13 cellular contexts compared by ENCODE assay signal in the genomic region with DNA sequence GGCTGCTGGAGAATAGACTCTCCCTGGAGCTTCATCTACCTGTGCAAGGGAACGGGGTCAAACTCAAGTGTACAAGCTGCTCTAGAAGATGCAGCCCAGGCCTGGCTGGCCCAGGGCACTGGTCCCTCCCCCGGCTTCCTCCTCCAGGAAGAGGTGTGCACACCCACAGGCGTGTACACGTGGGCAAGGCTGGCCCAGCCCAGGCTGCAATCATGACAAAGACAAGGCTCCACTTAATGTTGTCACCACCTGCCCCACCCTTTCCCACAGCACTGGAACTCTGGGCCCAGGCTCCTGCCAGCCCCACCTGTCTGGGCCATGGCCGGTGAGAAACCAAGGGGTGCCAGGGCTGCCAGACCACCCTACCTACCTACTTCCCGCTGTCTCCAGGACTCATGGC. TPM values are rescaled to one million over a fixed set of nuclear protein-coding genes. Genes with fewer than 3 reads are reported as not detected.
DNase-seq lines count a peak whose midpoint lies in the region; ATAC-seq, FAIRE-seq and TF ChIP-seq lines count a peak whose summit lies in the region.
"Had no signal": no experiment of that assay in that cellular context is flagged by ENCODE, and none has a peak within 500 bp of the region (broad histone marks: within the 10 kb centered on the region; RNA-seq: fewer than 3 reads in every experiment).

No MANE protein-coding gene starts in this region.

- H3K9me3 ChIP-seq in left ventricle myocardium inferior (replicated peaks) = no peaks in the 10 kb centered on the region
- H3K9me3 ChIP-seq: psoas muscle had no signal

- peaks cover 70% of the 10 kb centered on the region for H3K27me3 ChIP-seq in left ventricle myocardium inferior (ENCODE audit: low read depth)

- no peaks in the 10 kb centered on the region for H3K36me3 ChIP-seq in left ventricle myocardium inferior

- no peak for ATAC-seq in left cardiac atrium
- no peak for ATAC-seq in HG03342 (IDR thresholded peaks at IDR 0.05; ENCODE audit: unreplicated experiment)
- ATAC-seq: psoas muscle had no signal

- peak; percentile 58 for FAIRE-seq in urothelium cell line (lab: Jason Lieb, UNC)

- no peak for TF ChIP-seq CTCF in left ventricle myocardium inferior (IDR thresholded peaks at IDR 0.05; ENCODE audit: borderline replicate concordance)
- TF ChIP-seq CTCF in epithelial cell of esophagus (IDR thresholded peaks at IDR 0.05; ENCODE audit: insufficient read depth, low read depth, low read length, missing control alignments) = no peak

- intact Hi-C loops in left cardiac atrium (cut with DNase I) (no loop called here), left ventricle myocardium inferior (cut with micrococcal nuclease) (no loop called here)

- H3K4me1 ChIP-seq in left ventricle myocardium inferior = peaks cover 19% of the 10 kb centered on the region

- H3K4me3 ChIP-seq in left ventricle myocardium inferior = no peak overlapping the region
- no peak overlapping the region for H3K4me3 ChIP-seq in epithelial cell of esophagus (ENCODE audit: low read length)
- H3K4me3 ChIP-seq: psoas muscle had no signal

- no peak overlapping the region for H3K27ac ChIP-seq in left ventricle myocardium inferior (replicated peaks)
- H3K27ac ChIP-seq: psoas muscle had no signal

- DNase-seq in left cardiac atrium = peak; percentile 23
- no peak for DNase-seq in left ventricle myocardium inferior
- DNase-seq in NCI-H510A (lab: John Stamatoyannopoulos, UW) = peak; percentile 53
- DNase-seq in epithelial cell of esophagus (ENCODE audit: low read depth) = peak; percentile 69
- DNase-seq in urothelium cell line (ENCODE audit: low spot score) = peak; percentile 50
- no peak for DNase-seq in inferior parietal cortex (ENCODE audit: extremely low spot score)
- DNase-seq in C1 segment of cervical spinal cord (lab: John Stamatoyannopoulos, UW) = no peak
- DNase-seq: NCI-H187; stimulated activated CD4-positive, alpha-beta T cell treated with anti-CD3 and anti-CD28 coated beads, Interleukin-4, amount 100 ng/mL, for 4 hours had no signal

RNA-seq across cellular contexts. Expression of gene ALPP, which starts 29.6 kb away (rescaled TPM):
- total RNA-seq in left cardiac atrium = not detected
- total RNA-seq in left ventricle myocardium inferior = not detected
- total RNA-seq: CD4-positive, CD25-positive, alpha-beta regulatory T cell; fibroblast of lung; psoas muscle had no signal

RNA-seq across cellular contexts. Expression of gene ALPG, which starts 57.7 kb away (rescaled TPM):
- not detected for total RNA-seq in left cardiac atrium
- not detected for total RNA-seq in left ventricle myocardium inferior
- total RNA-seq: CD4-positive, CD25-positive, alpha-beta regulatory T cell; fibroblast of lung; psoas muscle had no signal

Comparison
In these comparisons a context has a peak if more than half of its experiments do, and no peak if none do; other contexts are left out.
1. DNase-seq: peak in left cardiac atrium (single experiment), NCI-H510A (single experiment), epithelial cell of esophagus (single experiment) and urothelium cell line (single experiment); none in left ventricle myocardium inferior (single experiment), inferior parietal cortex (single experiment) and C1 segment of cervical spinal cord (0 of 14).